ENCODE assay signal across 17 cellular contexts in genomic region chr5:10286552-10287227, GRCh38. TPM values are rescaled to one million over a fixed set of nuclear protein-coding genes. Genes with fewer than 3 reads are reported as not detected.
DNase-seq lines count a peak whose midpoint lies in the region; ATAC-seq, FAIRE-seq and TF ChIP-seq lines count a peak whose summit lies in the region.
"Had no signal": no experiment of that assay in that cellular context is flagged by ENCODE, and none has a peak within 500 bp of the region (broad histone marks: within the 10 kb centered on the region; RNA-seq: fewer than 3 reads in every experiment).

No MANE protein-coding gene starts in this region.

- TF ChIP-seq CTCF in MCF 10A (IDR thresholded peaks at IDR 0.05; ENCODE audit: unreplicated experiment) (no peak), breast epithelium (IDR thresholded peaks at IDR 0.05) (no peak), brain (conservative IDR thresholded peaks at IDR 0.05) (no peak)

- H3K27me3 Mint-ChIP-seq in MCF 10A (ENCODE audit: insufficient read depth, unreplicated experiment), result no peaks in the 10 kb centered on the region
- H3K27me3 Mint-ChIP-seq in brain, result peaks cover 5% of the 10 kb centered on the region

- H3K36me3 ChIP-seq in breast epithelium, result no peaks in the 10 kb centered on the region

- H3K4me3 ChIP-seq in breast epithelium, result no peak overlapping the region
- H3K4me3 ChIP-seq: K562, tibial nerve had no signal

- H3K27ac Mint-ChIP-seq in MCF 10A (ENCODE audit: low read depth, unreplicated experiment) (peak overlapping the region; percentile 35), brain (peak overlapping the region in 3 of 5 experiments; percentile 29 to 57 (median 55))
- H3K27ac Mint-ChIP-seq: stimulated activated naive B cell treated with anti-CD40 and anti-IgM and Interleukin-4, amounts not matched to agents 10 μg/mL and 1 μg/mL and 100 μg/mL, for 72 hours had no signal

- H3K9me3 Mint-ChIP-seq in MCF 10A (ENCODE audit: unreplicated experiment), result no peaks in the 10 kb centered on the region
- H3K9me3 Mint-ChIP-seq in brain, result peaks cover 2 to 6% (median 4%) of the 10 kb centered on the region in 5 experiments
- H3K9me3 Mint-ChIP-seq: naive thymus-derived CD8-positive, alpha-beta T cell; stimulated activated naive B cell treated with anti-CD40 and anti-IgM and Interleukin-4, amounts not matched to agents 10 μg/mL and 1 μg/mL and 100 μg/mL, for 72 hours had no signal

- CTCF ChIA-PET in MCF 10A (lab: Yijun Ruan, JAX), result interaction anchor here (0.6 to 1.4 kb wide), 8 partner anchors 11 to 460 kb away, joined by 3 to 6 read pairs (median 4); no protein-coding TSS in a partner anchor

- H3K27me3 ChIP-seq in breast epithelium, result no peaks in the 10 kb centered on the region
- H3K27me3 ChIP-seq: tibial nerve had no signal

- H3K4me1 Mint-ChIP-seq in MCF 10A (ENCODE audit: insufficient read depth, unreplicated experiment) (peaks cover 21% of the 10 kb centered on the region), brain (peaks cover 47% of the 10 kb centered on the region)

- ATAC-seq in HG03460 (IDR thresholded peaks at IDR 0.05; ENCODE audit: unreplicated experiment), result no peak
- ATAC-seq: K562; naive thymus-derived CD8-positive, alpha-beta T cell; stimulated activated naive B cell treated with anti-CD40 and anti-IgM and Interleukin-4, amounts not matched to agents 10 μg/mL and 1 μg/mL and 100 μg/mL, for 72 hours had no signal

- no TSS peak for BruUV-seq in MCF 10A (replicated peaks; lab: Mats Ljungman, UMichigan)

- H3K4me3 Mint-ChIP-seq in MCF 10A (ENCODE audit: unreplicated experiment) (no peak overlapping the region), brain (no peak overlapping the region)
- H3K4me3 Mint-ChIP-seq: naive thymus-derived CD8-positive, alpha-beta T cell; stimulated activated naive B cell treated with anti-CD40 and anti-IgM and Interleukin-4, amounts not matched to agents 10 μg/mL and 1 μg/mL and 100 μg/mL, for 72 hours had no signal

- DNase-seq in MCF 10A (ENCODE audit: unreplicated experiment) (peak; percentile 48), breast epithelium (ENCODE audit: low spot score in 2 of 2) (no peak), mesenteric fat pad (ENCODE audit: low spot score) (peak; percentile 55), RCC 7860 (ENCODE audit: low spot score) (no peak), dermis blood vessel endothelial cell (no peak), HPDE6-E6E7 (ENCODE audit: extremely low spot score) (no peak)
- DNase-seq: 8988T; C1 segment of cervical spinal cord; naive thymus-derived CD8-positive, alpha-beta T cell; NCI-H1092; stimulated activated naive B cell treated with anti-CD40 and anti-IgM and Interleukin-4, amounts not matched to agents 10 μg/mL and 1 μg/mL and 100 μg/mL, for 72 hours; T-helper 1 cell had no signal

- H3K36me3 Mint-ChIP-seq in MCF 10A (ENCODE audit: insufficient read depth, unreplicated experiment), result peaks cover 60% of the 10 kb centered on the region
- H3K36me3 Mint-ChIP-seq in brain, result peaks cover 43% of the 10 kb centered on the region
- H3K36me3 Mint-ChIP-seq: naive thymus-derived CD8-positive, alpha-beta T cell; stimulated activated naive B cell treated with anti-CD40 and anti-IgM and Interleukin-4, amounts not matched to agents 10 μg/mL and 1 μg/mL and 100 μg/mL, for 72 hours had no signal

- no peak for FAIRE-seq in RCC 7860 (lab: Jason Lieb, UNC)
- FAIRE-seq: endometrium, K562 had no signal

- TF ChIP-seq POLR2A in breast epithelium (IDR thresholded peaks at IDR 0.05), result no peak

- no peaks in the 10 kb centered on the region for H3K9me3 ChIP-seq in breast epithelium
- H3K9me3 ChIP-seq: tibial nerve had no signal

- H3K4me1 ChIP-seq in breast epithelium, result no peaks in the 10 kb centered on the region

- intact Hi-C loops in MCF 10A (cut with micrococcal nuclease) (no loop called here), breast epithelium (cut with DNase I; ENCODE audit: low total_unique reads) (no loop called here)

- POLR2A ChIA-PET in MCF 10A (lab: Yijun Ruan, JAX), result interaction anchor here (0.6 to 3.2 kb wide), 9 partner anchors 9 to 315 kb away, joined by 3 to 33 read pairs (median 5); partner anchors contain the start of gene MARCHF6

- no peak overlapping the region for H3K27ac ChIP-seq in breast epithelium
- H3K27ac ChIP-seq: tibial nerve had no signal

RNA-seq across cellular contexts. Expression of gene CMBL, which starts 21.0 kb away (rescaled TPM):
- total RNA-seq in MCF 10A (2022) (17.6 and 24.9 TPM in 2 replicates), breast epithelium (1 to 10 TPM; 8.2 to 9.4 (median 9.2) TPM), mesenteric fat pad (17.3 TPM), dermis blood vessel endothelial cell (3.6 and 6.3 TPM in 2 replicates)
- 86.0 TPM for polyA plus RNA-seq in brain (ENCODE audit: insufficient read depth, low read depth, low replicate concordance)

RNA-seq across cellular contexts. Expression of gene CCT5, which starts 36.6 kb away (rescaled TPM):
- 220 and 322 TPM in 2 replicates for total RNA-seq in MCF 10A (2022)
- total RNA-seq in breast epithelium, result 100 to 1,000 TPM; 151 to 208 (median 180) TPM
- polyA plus RNA-seq in brain (ENCODE audit: insufficient read depth, low read depth, low replicate concordance), result 433 TPM
- 202 TPM for total RNA-seq in mesenteric fat pad
- total RNA-seq in dermis blood vessel endothelial cell, result 663 and 731 TPM in 2 replicates

RNA-seq across cellular contexts. Expression of gene ATPSCKMT, which starts 37.0 kb away (rescaled TPM):
- 14.4 and 15.2 TPM in 2 replicates for total RNA-seq in MCF 10A (2022)
- 10 to 100 TPM; 15.1 to 23.9 (median 15.7) TPM for total RNA-seq in breast epithelium
- polyA plus RNA-seq in brain (ENCODE audit: insufficient read depth, low read depth, low replicate concordance), result 12.0 TPM
- 16.5 TPM for total RNA-seq in mesenteric fat pad
- total RNA-seq in dermis blood vessel endothelial cell, result 28.3 and 35.9 TPM in 2 replicates

Comparison
In these comparisons a context has a peak if more than half of its experiments do, and no peak if none do; other contexts are left out.
1. DNase-seq: peak in MCF 10A (single experiment) and mesenteric fat pad (single experiment); none in breast epithelium (0 of 2), RCC 7860 (single experiment), dermis blood vessel endothelial cell (single experiment) and HPDE6-E6E7 (single experiment).